9 cellular contexts compared by ENCODE assay signal in the genomic region with DNA sequence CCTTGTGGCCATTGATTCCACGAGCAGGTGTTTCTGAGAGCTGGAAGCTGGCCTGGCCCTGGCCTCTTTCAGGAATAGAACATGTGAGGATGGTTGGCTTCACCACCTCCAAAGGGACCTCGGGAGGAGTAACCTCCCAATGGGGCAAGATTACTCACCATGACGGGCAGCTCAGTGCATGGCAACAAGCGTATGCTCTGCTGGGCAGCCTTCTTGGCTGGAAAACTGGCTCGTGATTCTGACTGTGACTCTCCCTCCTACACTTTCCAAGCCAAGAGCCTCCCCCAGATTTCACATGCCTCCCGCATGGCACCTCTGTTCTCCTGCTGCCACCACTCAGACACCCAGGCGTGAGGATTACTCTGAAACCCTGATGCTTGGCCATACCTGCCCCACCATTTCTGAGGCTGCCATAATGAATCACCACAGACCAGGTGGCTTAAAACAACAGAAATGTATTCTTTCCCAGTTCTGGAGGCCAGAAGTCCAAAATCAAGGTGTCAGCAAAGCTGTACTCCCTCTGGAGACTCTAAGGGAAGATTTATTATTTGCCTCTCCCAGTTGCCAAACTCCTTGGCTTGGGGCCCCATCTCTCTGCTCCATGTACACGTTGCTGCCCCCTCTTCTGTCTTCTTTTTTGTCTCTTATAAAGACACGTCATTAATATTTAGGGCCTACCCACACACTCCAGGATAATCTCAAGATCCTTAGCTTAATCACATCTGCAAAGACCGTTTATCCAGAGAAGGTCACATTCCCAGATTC.
DNase-seq lines count a peak whose midpoint lies in the region; ATAC-seq, FAIRE-seq and TF ChIP-seq lines count a peak whose summit lies in the region.
"Had no signal": no experiment of that assay in that cellular context is flagged by ENCODE, and none has a peak within 500 bp of the region (broad histone marks: within the 10 kb centered on the region; RNA-seq: fewer than 3 reads in every experiment).

No MANE protein-coding gene starts in this region.

- no peaks in the 10 kb centered on the region for H3K27me3 ChIP-seq in gastroesophageal sphincter
- no peaks in the 10 kb centered on the region for H3K27me3 ChIP-seq in spleen (replicated peaks in 1 of 7)
- no peaks in the 10 kb centered on the region for H3K27me3 ChIP-seq in H9 (ENCODE audit: insufficient read depth, low read length)
- no peaks in the 10 kb centered on the region for H3K27me3 ChIP-seq in HAP-1 (ENCODE audit: low read depth)

- H3K4me1 Mint-ChIP-seq in WTC11 (peaks cover 46% of the 10 kb centered on the region), H9 (peaks cover 31 to 33% of the 10 kb centered on the region in 2 experiments)

- no peaks in the 10 kb centered on the region for H4K20me1 ChIP-seq in H9 (ENCODE audit: control insufficient read depth, insufficient read depth, insufficient read length)

- ATAC-seq in WTC11 (no peak), gastroesophageal sphincter (no peak)

- no peak overlapping the region for H3K18ac ChIP-seq in H9 (ENCODE audit: insufficient read length, low read depth, low read length)

- H3K4me1 ChIP-seq in gastroesophageal sphincter, result peaks cover 0 to 66% (median 46%) of the 10 kb centered on the region in 3 donors
- peaks cover 39 to 86% (median 59%) of the 10 kb centered on the region in 6 donors for H3K4me1 ChIP-seq in spleen
- peaks cover 3% of the 10 kb centered on the region; the same call in 1 of the 2 replicates for H3K4me1 ChIP-seq in H9 (ENCODE audit: insufficient read depth, low read length)
- H3K4me1 ChIP-seq in HAP-1, result peaks cover 20% of the 10 kb centered on the region

- H3K9me3 Mint-ChIP-seq in WTC11, result no peaks in the 10 kb centered on the region
- no peaks in the 10 kb centered on the region for H3K9me3 Mint-ChIP-seq in H9

- H3K23me2 ChIP-seq in H9 (ENCODE audit: insufficient read length, low read depth, low read length, poor library complexity, severe bottlenecking), result no peaks in the 10 kb centered on the region

- WGBS in gastroesophageal sphincter (ENCODE audit: low coverage in 1 of 2), 2 donors, result 41 to 50% methylated on average over 6 to 8 of the region's 10 CpGs
- WGBS in spleen, 5 donors, result 72 to 84% (median 78%) methylated on average over 10 of the region's 10 CpGs
- WGBS in H9 (ENCODE audit: extremely low coverage, insufficient read length, low lambda C conversion rate), result no CpG with 5 or more reads among the region's 10 CpGs

- H3K4me3 Mint-ChIP-seq in WTC11, result no peak overlapping the region
- H3K4me3 Mint-ChIP-seq in H9, result no peak overlapping the region

- peak; percentile 44 for DNase-seq in GM03348 (ENCODE audit: low spot score)
- no peak for DNase-seq in WTC11 (ENCODE audit: low spot score)
- DNase-seq in spleen, result no peak
- no peak for DNase-seq in NCI-H2227 treated with DMSO at 0.1 percent for 48 hours (lab: John Stamatoyannopoulos, UW)
- no peak for DNase-seq in H9
- no peak for DNase-seq in GM19239 (ENCODE audit: insufficient read length, low spot score)
- no peak for DNase-seq in HAP-1 (ENCODE audit: low spot score in 2 of 2)
- DNase-seq: NCI-H1048 had no signal

- H2AK5ac ChIP-seq in H9 (ENCODE audit: insufficient read length, low read length), result no peak overlapping the region

- peak overlapping the region in 3 of 4 donors; percentile 31 to 60 (median 42) for H3K27ac ChIP-seq in gastroesophageal sphincter
- peak overlapping the region in 7 of 8 donors; percentile 58 to 88 (median 77) for H3K27ac ChIP-seq in spleen
- H3K27ac ChIP-seq in H9 (ENCODE audit: insufficient read length, low read depth, low read length), result no peak overlapping the region

- no peak for FAIRE-seq in GM19239 (lab: Jason Lieb, UNC)

- H3T11ph ChIP-seq in H9 (ENCODE audit: low read length), result no peak overlapping the region

- H2BK15ac ChIP-seq in H9 (ENCODE audit: low read depth, low read length), result no peak overlapping the region

- no peak overlapping the region for H2BK120ac ChIP-seq in H9 (ENCODE audit: low read depth, low read length, poor library complexity, severe bottlenecking)

- CTCF ChIA-PET in WTC11 (lab: Charles Lee), result interaction anchor here (1.0 to 4.3 kb wide), 2 partner anchors 118 to 291 kb away, joined by 3 to 30 read pairs; no protein-coding TSS in a partner anchor

- H3K27me3 Mint-ChIP-seq in WTC11 (ENCODE audit: low read depth), result no peaks in the 10 kb centered on the region
- no peaks in the 10 kb centered on the region for H3K27me3 Mint-ChIP-seq in H9 (ENCODE audit: low read depth)

- no peak overlapping the region for H3K4ac ChIP-seq in H9 (ENCODE audit: low read depth, low read length)

- no peak overlapping the region for H2AFZ ChIP-seq in H9 (ENCODE audit: low read length)

- H2BK12ac ChIP-seq in H9 (ENCODE audit: insufficient read length, low read depth, low read length), result no peak overlapping the region

- no peak for TF ChIP-seq EP300 in gastroesophageal sphincter (IDR thresholded peaks at IDR 0.05)

- no peak overlapping the region for H3K14ac ChIP-seq in H9 (ENCODE audit: insufficient read depth, low read length)

- H3K23ac ChIP-seq in H9 (ENCODE audit: insufficient read length, low read depth, low read length), result no peak overlapping the region

- H3K9me3 ChIP-seq in gastroesophageal sphincter, result no peaks in the 10 kb centered on the region
- no peaks in the 10 kb centered on the region for H3K9me3 ChIP-seq in spleen
- H3K9me3 ChIP-seq in H9 (ENCODE audit: control insufficient read depth, low read depth, low read length), result no peaks in the 10 kb centered on the region
- no peaks in the 10 kb centered on the region for H3K9me3 ChIP-seq in HAP-1

- no peaks in the 10 kb centered on the region for H3K79me2 ChIP-seq in H9 (ENCODE audit: insufficient read depth, low read length)

- H3K79me1 ChIP-seq in H9 (ENCODE audit: insufficient read depth, low read depth, low read length, poor library complexity, severe bottlenecking), result no peaks in the 10 kb centered on the region

- no peak overlapping the region for H2BK5ac ChIP-seq in H9 (ENCODE audit: insufficient read length, low read length)

- H3K56ac ChIP-seq in H9 (ENCODE audit: insufficient read length, low read depth, low read length), result no peak overlapping the region

- H3K9ac ChIP-seq in H9 (ENCODE audit: extremely low read depth, insufficient read length, low read length), result no peak overlapping the region

- H3K4me3 ChIP-seq in gastroesophageal sphincter (no peak overlapping the region), spleen (peak overlapping the region in 1 of 8 donors; percentile 54), HAP-1 (no peak overlapping the region)

- TF ChIP-seq POLR2A in gastroesophageal sphincter (IDR thresholded peaks at IDR 0.05) (no peak), spleen (IDR thresholded peaks at IDR 0.05) (no peak)

- no peak overlapping the region for H2BK20ac ChIP-seq in H9 (ENCODE audit: low read depth, low read length, poor library complexity, severe bottlenecking)

- in situ Hi-C loops in HAP-1 (cut with MboI; ENCODE audit: low sequenced_read_pairs), result no loop called here

- no peak overlapping the region for H4K91ac ChIP-seq in H9 (ENCODE audit: insufficient read length, low read depth, low read length)

- intact Hi-C loops in spleen (cut with DNase I; ENCODE audit: low total_unique reads), result no loop called here

- TF ChIP-seq CTCF in WTC11 (IDR thresholded peaks at IDR 0.05) (no peak), gastroesophageal sphincter (IDR thresholded peaks at IDR 0.05) (no peak), spleen (IDR thresholded peaks at IDR 0.05 in 8 of 11, conservative IDR thresholded peaks at IDR 0.05 in 3 of 11) (no peak), H9 (conservative IDR thresholded peaks at IDR 0.05) (no peak)

- no peak overlapping the region for H4K8ac ChIP-seq in H9 (replicated peaks; ENCODE audit: insufficient read length, low read depth, low read length)

- no peak overlapping the region for H3K4me2 ChIP-seq in H9 (ENCODE audit: insufficient read depth, insufficient read length, low read length)

- H4K5ac ChIP-seq in H9 (ENCODE audit: insufficient read length, low read depth, low read length), result no peak overlapping the region

- H3K36me3 Mint-ChIP-seq in WTC11 (no peaks in the 10 kb centered on the region), H9 (ENCODE audit: insufficient read depth in 1 of 3, low read depth in 3 of 3) (no peaks in the 10 kb centered on the region)

- POLR2A ChIA-PET in WTC11 (lab: Charles Lee), result no interaction called here

- H3K36me3 ChIP-seq in gastroesophageal sphincter (no peaks in the 10 kb centered on the region), spleen (no peaks in the 10 kb centered on the region), HAP-1 (replicated peaks) (no peaks in the 10 kb centered on the region)

- H3K27ac Mint-ChIP-seq in WTC11 (peak overlapping the region; percentile 38; the same call in 1 of the 2 replicates), H9 (peak overlapping the region in 1 of 3 experiments; percentile 44; a peak in 1 of 7 replicates)

TF ChIP-seq in WTC11, 78 proteins besides CTCF, POLR2A, EP300 and RAD21 (continues in another document):
- TF ChIP-seq TCF7 (CRISPR knock-in tag; IDR thresholded peaks at IDR 0.05; ENCODE audit: low read depth) (no peak), MYBL2 (CRISPR knock-in tag; IDR thresholded peaks at IDR 0.05) (no peak), STAT6 (CRISPR knock-in tag; conservative IDR thresholded peaks at IDR 0.05; ENCODE audit: low read depth) (no peak), ESRRA (CRISPR knock-in tag; IDR thresholded peaks at IDR 0.05; ENCODE audit: borderline replicate concordance) (no peak)
